ENCODE assay signal across 31 cellular contexts in genomic region chr5:151595411-151595826, GRCh38. TPM values are rescaled to one million over a fixed set of nuclear protein-coding genes. Genes with fewer than 3 reads are reported as not detected.
DNase-seq lines count a peak whose midpoint lies in the region; ATAC-seq and TF ChIP-seq lines count a peak whose summit lies in the region.
"Had no signal": no experiment of that assay in that cellular context is flagged by ENCODE, and none has a peak within 500 bp of the region (broad histone marks: within the 10 kb centered on the region; RNA-seq: fewer than 3 reads in every experiment).

No MANE protein-coding gene starts in this region.

- no peak for ATAC-seq in activated CD8-positive, alpha-beta memory T cell treated with anti-CD3 and anti-CD28 coated beads, Interleukin-2, amount 10 ng/mL, durations not matched to agents 7 days and 5 days
- ATAC-seq in right cardiac atrium: peak; percentile 37 to 52
- ATAC-seq in psoas muscle: peak; percentile 77 to 87 (median 82)
- ATAC-seq in HG03460 (IDR thresholded peaks at IDR 0.05; ENCODE audit: unreplicated experiment): no peak
- ATAC-seq in activated naive CD8-positive, alpha-beta T cell treated with anti-CD3 and anti-CD28 coated beads, Interleukin-2, amount 50 U/mL, for 24 hours: no peak
- no peak for ATAC-seq in HG03135 (IDR thresholded peaks at IDR 0.05; ENCODE audit: unreplicated experiment)
- ATAC-seq: activated CD4-positive, alpha-beta T cell treated with anti-CD3 and anti-CD28 coated beads for 36 hours; activated T-cell treated with anti-CD3 and anti-CD28 coated beads, Interleukin-2, amount 50 U/mL, for 4 hours; GM12878 had no signal

- CTCF ChIA-PET in activated CD8-positive, alpha-beta memory T cell treated with anti-CD3 and anti-CD28 coated beads, Interleukin-2, amount 10 ng/mL, durations not matched to agents 7 days and 5 days (lab: Charles Lee): no interaction called here

- no peaks in the 10 kb centered on the region for H3K27me3 Mint-ChIP-seq in activated CD8-positive, alpha-beta memory T cell treated with anti-CD3 and anti-CD28 coated beads, Interleukin-2, amount 10 ng/mL, durations not matched to agents 7 days and 5 days
- H3K27me3 Mint-ChIP-seq in activated naive CD8-positive, alpha-beta T cell treated with anti-CD3 and anti-CD28 coated beads, Interleukin-2, amount 50 U/mL, for 24 hours: no peaks in the 10 kb centered on the region
- H3K27me3 Mint-ChIP-seq: activated CD4-positive, alpha-beta T cell treated with anti-CD3 and anti-CD28 coated beads for 36 hours had no signal

- no peaks in the 10 kb centered on the region for H3K9me3 ChIP-seq in right cardiac atrium (ENCODE audit: control insufficient read depth, low read length)
- no peaks in the 10 kb centered on the region for H3K9me3 ChIP-seq in psoas muscle
- H3K9me3 ChIP-seq: SK-N-SH, stomach, tibial nerve had no signal

- TF ChIP-seq CTCF in psoas muscle (IDR thresholded peaks at IDR 0.05): no peak

- H3K36me3 ChIP-seq in psoas muscle (ENCODE audit: insufficient read depth in 1 of 2, low read depth in 1 of 2): no peaks in the 10 kb centered on the region
- H3K36me3 ChIP-seq: neural progenitor cell, stomach, tibial nerve had no signal

- intact Hi-C loops in right cardiac atrium (cut with DNase I): no loop called here
- intact Hi-C loops in psoas muscle (cut with DNase I): no loop called here

- H3K4me1 ChIP-seq in right cardiac atrium (ENCODE audit: control insufficient read depth, insufficient read depth, low read length) (no peaks in the 10 kb centered on the region), psoas muscle (peaks cover 6% of the 10 kb centered on the region)
- H3K4me1 ChIP-seq: stomach, tibial nerve had no signal

- no peaks in the 10 kb centered on the region for H3K36me3 Mint-ChIP-seq in activated CD8-positive, alpha-beta memory T cell treated with anti-CD3 and anti-CD28 coated beads, Interleukin-2, amount 10 ng/mL, durations not matched to agents 7 days and 5 days
- H3K36me3 Mint-ChIP-seq in activated naive CD8-positive, alpha-beta T cell treated with anti-CD3 and anti-CD28 coated beads, Interleukin-2, amount 50 U/mL, for 24 hours (ENCODE audit: low read depth): no peaks in the 10 kb centered on the region
- H3K36me3 Mint-ChIP-seq: activated naive CD4-positive, alpha-beta T cell treated with anti-CD3 and anti-CD28 coated beads, Interleukin-2, amount 10 ng/mL, durations not matched to agents 7 days and 5 days; CD4-positive, alpha-beta memory T cell; neural progenitor cell had no signal

- H3K4me3 ChIP-seq in right cardiac atrium (ENCODE audit: low read length): no peak overlapping the region
- H3K4me3 ChIP-seq in psoas muscle: no peak overlapping the region
- H3K4me3 ChIP-seq: dorsolateral prefrontal cortex, GM12878, neural progenitor cell, stomach, tibial nerve had no signal

- peak; percentile 21 for DNase-seq in activated CD8-positive, alpha-beta memory T cell treated with anti-CD3 and anti-CD28 coated beads for 24 hours
- no peak for DNase-seq in activated CD8-positive, alpha-beta memory T cell treated with anti-CD3 and anti-CD28 coated beads, Interleukin-2, amount 10 ng/mL, durations not matched to agents 7 days and 5 days
- DNase-seq in cerebellar cortex (ENCODE audit: low spot score) (peak; percentile 99), right cardiac atrium (no peak), psoas muscle (peak in 1 of 2 donors; percentile 31)
- DNase-seq in activated naive CD8-positive, alpha-beta T cell treated with anti-CD3 and anti-CD28 coated beads, Interleukin-2, amount 50 U/mL, for 24 hours: no peak
- DNase-seq: 8988T; activated CD4-positive, alpha-beta T cell treated with anti-CD3 and anti-CD28 coated beads for 36 hours; activated naive CD4-positive, alpha-beta T cell treated with anti-CD3 and anti-CD28 coated beads, Interleukin-2, amount 10 ng/mL, durations not matched to agents 7 days and 5 days; activated T-cell treated with anti-CD3 and anti-CD28 coated beads, Interleukin-2, amount 50 U/mL, for 4 hours; CD4-positive, alpha-beta memory T cell; DMS79 treated with DMSO at 0.1 percent for 48 hours; NCI-H1048; NCI-H187 treated with DMSO at 0.1 percent for 48 hours; NCI-H2227 treated with DMSO at 0.1 percent for 48 hours; NCI-H82; RPMI8226; SK-N-SH; stimulated activated CD8-positive, alpha-beta memory T cell treated with anti-CD3 and anti-CD28 coated beads, Interleukin-4, amount 100 ng/mL, for 48 hours; stomach had no signal

- H3K4me3 Mint-ChIP-seq in activated CD8-positive, alpha-beta memory T cell treated with anti-CD3 and anti-CD28 coated beads, Interleukin-2, amount 10 ng/mL, durations not matched to agents 7 days and 5 days: no peak overlapping the region
- no peak overlapping the region for H3K4me3 Mint-ChIP-seq in activated naive CD8-positive, alpha-beta T cell treated with anti-CD3 and anti-CD28 coated beads, Interleukin-2, amount 50 U/mL, for 24 hours
- H3K4me3 Mint-ChIP-seq: activated CD4-positive, alpha-beta T cell treated with anti-CD3 and anti-CD28 coated beads for 36 hours; activated naive CD4-positive, alpha-beta T cell treated with anti-CD3 and anti-CD28 coated beads, Interleukin-2, amount 10 ng/mL, durations not matched to agents 7 days and 5 days; activated T-cell treated with anti-CD3 and anti-CD28 coated beads, Interleukin-2, amount 50 U/mL, for 4 hours; CD4-positive, alpha-beta memory T cell; neural progenitor cell had no signal

- H3K4me1 Mint-ChIP-seq in activated CD8-positive, alpha-beta memory T cell treated with anti-CD3 and anti-CD28 coated beads, Interleukin-2, amount 10 ng/mL, durations not matched to agents 7 days and 5 days: peaks cover 6% of the 10 kb centered on the region
- no peaks in the 10 kb centered on the region for H3K4me1 Mint-ChIP-seq in activated naive CD8-positive, alpha-beta T cell treated with anti-CD3 and anti-CD28 coated beads, Interleukin-2, amount 50 U/mL, for 24 hours
- H3K4me1 Mint-ChIP-seq: activated naive CD4-positive, alpha-beta T cell treated with anti-CD3 and anti-CD28 coated beads, Interleukin-2, amount 10 ng/mL, durations not matched to agents 7 days and 5 days had no signal

- 71% methylated on average over 11 of the region's 11 CpGs for WGBS in right cardiac atrium
- WGBS in psoas muscle, 3 donors: 23 to 45% (median 35%) methylated on average over 11 of the region's 11 CpGs

- H3K27ac ChIP-seq in right cardiac atrium (ENCODE audit: low read length) (no peak overlapping the region), psoas muscle (peak overlapping the region; percentile 41)
- H3K27ac ChIP-seq: neural progenitor cell, stomach, tibial nerve had no signal

- H3K27me3 ChIP-seq in right cardiac atrium (ENCODE audit: control insufficient read depth, insufficient read depth) (no peaks in the 10 kb centered on the region), psoas muscle (ENCODE audit: insufficient read depth in 3 of 3, low read length in 2 of 3) (no peaks in the 10 kb centered on the region)
- H3K27me3 ChIP-seq: dorsolateral prefrontal cortex, tibial nerve had no signal

- no peak overlapping the region for H3K27ac Mint-ChIP-seq in activated CD8-positive, alpha-beta memory T cell treated with anti-CD3 and anti-CD28 coated beads, Interleukin-2, amount 10 ng/mL, durations not matched to agents 7 days and 5 days
- no peak overlapping the region for H3K27ac Mint-ChIP-seq in activated naive CD8-positive, alpha-beta T cell treated with anti-CD3 and anti-CD28 coated beads, Interleukin-2, amount 50 U/mL, for 24 hours
- H3K27ac Mint-ChIP-seq: activated CD4-positive, alpha-beta T cell treated with anti-CD3 and anti-CD28 coated beads for 36 hours; activated naive CD4-positive, alpha-beta T cell treated with anti-CD3 and anti-CD28 coated beads, Interleukin-2, amount 10 ng/mL, durations not matched to agents 7 days and 5 days; CD4-positive, alpha-beta memory T cell; neural progenitor cell; progenitor cell of endocrine pancreas had no signal

- H3K9me3 Mint-ChIP-seq in activated CD8-positive, alpha-beta memory T cell treated with anti-CD3 and anti-CD28 coated beads, Interleukin-2, amount 10 ng/mL, durations not matched to agents 7 days and 5 days (ENCODE audit: low read depth): no peaks in the 10 kb centered on the region
- no peaks in the 10 kb centered on the region for H3K9me3 Mint-ChIP-seq in activated naive CD8-positive, alpha-beta T cell treated with anti-CD3 and anti-CD28 coated beads, Interleukin-2, amount 50 U/mL, for 24 hours
- H3K9me3 Mint-ChIP-seq: activated naive CD4-positive, alpha-beta T cell treated with anti-CD3 and anti-CD28 coated beads, Interleukin-2, amount 10 ng/mL, durations not matched to agents 7 days and 5 days; activated T-cell treated with anti-CD3 and anti-CD28 coated beads, Interleukin-2, amount 50 U/mL, for 4 hours; CD4-positive, alpha-beta memory T cell; neural progenitor cell had no signal

RNA-seq across cellular contexts. Expression of gene FAT2, which starts 4.3 kb away (rescaled TPM):
- not detected for total RNA-seq in activated CD8-positive, alpha-beta memory T cell treated with anti-CD3 and anti-CD28 coated beads, Interleukin-2, amount 10 ng/mL, durations not matched to agents 7 days and 5 days
- total RNA-seq in right cardiac atrium (under 1 TPM in 1 of 4 donors, not detected in 3; 0.03 TPM), psoas muscle (under 1 TPM in 2 of 4 donors, not detected in 2; 0.02 TPM)
- polyA plus RNA-seq in right cardiac atrium (under 0.01 TPM), psoas muscle (under 1 TPM in 2 of 3 donors, not detected in 1; 0.01 to 0.03 TPM)
- total RNA-seq: activated CD4-positive, alpha-beta T cell treated with anti-CD3 and anti-CD28 coated beads for 36 hours; activated CD8-positive, alpha-beta memory T cell treated with anti-CD3 and anti-CD28 coated beads for 36 hours; activated T-cell treated with anti-CD3 and anti-CD28 coated beads, Interleukin-2, amount 50 U/mL, for 4 hours; CD4-positive, alpha-beta memory T cell; endothelial cell of umbilical vein; LHCN-M2; T-helper 2 cell treated with Interferon-gamma antibody and Interleukin-4, amounts not matched to agents 100 ng/mL and 5 ng/mL, for 36 hours had no signal
- polyA plus RNA-seq: CD4-positive, alpha-beta memory T cell; endothelial cell of umbilical vein; SK-N-SH had no signal

Comparison
In these comparisons a context has a peak if more than half of its experiments do, and no peak if none do; other contexts are left out.
1. DNase-seq: peak in activated CD8-positive, alpha-beta memory T cell treated with anti-CD3 and anti-CD28 coated beads for 24 hours (single experiment) and cerebellar cortex (single experiment); none in activated CD8-positive, alpha-beta memory T cell treated with anti-CD3 and anti-CD28 coated beads, Interleukin-2, amount 10 ng/mL, durations not matched to agents 7 days and 5 days (single experiment), right cardiac atrium (0 of 3) and activated naive CD8-positive, alpha-beta T cell treated with anti-CD3 and anti-CD28 coated beads, Interleukin-2, amount 50 U/mL, for 24 hours (single experiment).
2. ATAC-seq: peak in right cardiac atrium (2 of 2) and psoas muscle (4 of 4); none in activated CD8-positive, alpha-beta memory T cell treated with anti-CD3 and anti-CD28 coated beads, Interleukin-2, amount 10 ng/mL, durations not matched to agents 7 days and 5 days (single experiment), HG03460 (single experiment), activated naive CD8-positive, alpha-beta T cell treated with anti-CD3 and anti-CD28 coated beads, Interleukin-2, amount 50 U/mL, for 24 hours (single experiment) and HG03135 (single experiment).